In the genomic region with DNA sequence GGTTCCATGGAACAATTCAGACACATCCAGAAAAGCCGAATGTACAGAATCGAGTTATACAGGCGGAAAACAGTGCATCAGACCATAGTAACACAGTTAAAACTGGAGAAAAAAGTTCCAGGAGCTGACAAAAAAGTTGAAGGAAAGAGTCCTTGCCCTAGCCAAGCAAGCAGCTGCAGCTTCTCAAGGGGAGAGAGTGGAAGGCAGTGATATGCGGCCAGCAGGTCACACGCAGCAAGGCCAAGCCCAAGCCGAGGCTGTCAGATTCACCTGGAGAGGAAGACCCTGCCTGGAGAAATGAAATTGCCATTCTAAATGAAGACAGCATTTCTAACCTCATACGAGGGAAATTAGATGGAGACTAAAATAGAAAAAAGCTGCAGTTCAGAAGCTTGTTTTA, we compare ENCODE assay signal across 1 cellular context.
TF ChIP-seq lines count a peak whose summit lies in the region.

No MANE protein-coding gene starts in this region.

TF ChIP-seq in H1, 55 proteins besides CTCF, POLR2A, EP300 and RAD21:
- TF ChIP-seq JUN (IDR thresholded peaks at IDR 0.05; ENCODE audit: low read depth, low read length), result no peak
- no peak for TF ChIP-seq ASH2L (IDR thresholded peaks at IDR 0.05; ENCODE audit: low read length)
- TF ChIP-seq SIRT6 (IDR thresholded peaks at IDR 0.05; ENCODE audit: low read length), result no peak
- no peak for TF ChIP-seq POU5F1 (IDR thresholded peaks at IDR 0.05; ENCODE audit: low read depth, low read length)
- TF ChIP-seq, protein P1, sequence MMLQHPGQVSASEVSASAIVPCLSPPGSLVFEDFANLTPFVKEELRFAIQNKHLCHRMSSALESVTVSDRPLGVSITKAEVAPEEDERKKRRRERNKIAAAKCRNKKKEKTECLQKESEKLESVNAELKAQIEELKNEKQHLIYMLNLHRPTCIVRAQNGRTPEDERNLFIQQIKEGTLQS (IDR thresholded peaks at IDR 0.05; ENCODE audit: insufficient read depth, low read depth, low read length), result no peak
